Comparison of ENCODE assay signal across 10 cellular contexts in the genomic region with DNA sequence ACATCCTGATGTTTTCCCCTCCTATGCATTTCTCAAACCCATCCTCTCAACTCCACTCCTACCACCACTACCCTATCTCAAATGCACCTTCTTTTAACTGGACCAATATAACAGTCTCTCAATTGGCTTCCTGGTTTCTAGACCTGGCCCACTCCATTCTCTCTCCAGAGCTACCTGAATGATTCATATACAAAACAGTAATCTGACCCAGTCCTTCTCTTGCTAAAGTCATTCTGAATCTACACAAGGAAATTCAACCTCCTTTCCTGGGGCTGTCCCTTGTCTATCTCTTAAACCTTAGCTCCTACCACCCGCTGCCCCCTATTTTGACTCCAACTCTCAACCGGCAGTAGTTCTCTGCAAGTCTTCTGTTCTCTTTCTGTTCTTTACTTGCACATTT.
A peak's percentile ranks its signal among the peaks of the same experiment; 100 is the strongest.
DNase-seq lines count a peak whose midpoint lies in the region; ATAC-seq, FAIRE-seq and TF ChIP-seq lines count a peak whose summit lies in the region.
"Had no signal": no experiment of that assay in that cellular context is flagged by ENCODE, and none has a peak within 500 bp of the region (broad histone marks: within the 10 kb centered on the region; RNA-seq: fewer than 3 reads in every experiment).

No MANE protein-coding gene starts in this region.

- H3K23ac ChIP-seq in trophoblast cell (ENCODE audit: low read length): no peak overlapping the region

- H3K9ac ChIP-seq in KMS-11: no peak overlapping the region
- no peak overlapping the region for H3K9ac ChIP-seq in trophoblast cell (ENCODE audit: low read length)
- H3K9ac ChIP-seq in kidney (ENCODE audit: low read length in 2 of 2): no peak overlapping the region

- H3K4me2 ChIP-seq in KMS-11 (peak overlapping the region; percentile 23; the same call in 1 of the 2 replicates), trophoblast cell (ENCODE audit: low read length) (no peak overlapping the region)

- H3K18ac ChIP-seq in trophoblast cell (ENCODE audit: low read length): no peak overlapping the region

- peak; percentile 28 for ATAC-seq in central memory CD8-positive, alpha-beta T cell (replicated peaks; ENCODE audit: extremely low read depth, poor library complexity, severe bottlenecking)
- peak; percentile 20 to 59 for ATAC-seq in natural killer cell treated with Interleukin-12 subunit alpha and Interleukin-12 subunit beta and Interleukin-15 and Interleukin-18, amount 100 ng/mL, for 72 hours
- no peak for ATAC-seq in GM21825 (IDR thresholded peaks at IDR 0.05; ENCODE audit: unreplicated experiment)

- no peaks in the 10 kb centered on the region for H3K9me3 Mint-ChIP-seq in Calu3 (ENCODE audit: low read depth, unreplicated experiment)
- H3K9me3 Mint-ChIP-seq in central memory CD8-positive, alpha-beta T cell: no peaks in the 10 kb centered on the region
- no peaks in the 10 kb centered on the region for H3K9me3 Mint-ChIP-seq in natural killer cell treated with Interleukin-12 subunit alpha and Interleukin-12 subunit beta and Interleukin-15 and Interleukin-18, amount 100 ng/mL, for 72 hours
- no peaks in the 10 kb centered on the region for H3K9me3 Mint-ChIP-seq in endothelial cell (ENCODE audit: unreplicated experiment)
- H3K9me3 Mint-ChIP-seq: HFFc6, T-cell had no signal

- no peak overlapping the region for H4K91ac ChIP-seq in trophoblast cell (ENCODE audit: low read depth, low read length)

- H3K27ac ChIP-seq in KMS-11 (no peak overlapping the region), trophoblast cell (ENCODE audit: low read depth, low read length) (no peak overlapping the region), kidney (ENCODE audit: low read depth in 2 of 2, low read length in 2 of 2) (no peak overlapping the region)

- no peak overlapping the region for H4K8ac ChIP-seq in trophoblast cell (ENCODE audit: low read depth, low read length)

- no peak overlapping the region for H3K4me3 Mint-ChIP-seq in Calu3 (ENCODE audit: low read depth, unreplicated experiment)
- no peak overlapping the region for H3K4me3 Mint-ChIP-seq in central memory CD8-positive, alpha-beta T cell
- H3K4me3 Mint-ChIP-seq in natural killer cell treated with Interleukin-12 subunit alpha and Interleukin-12 subunit beta and Interleukin-15 and Interleukin-18, amount 100 ng/mL, for 72 hours: no peak overlapping the region
- no peak overlapping the region for H3K4me3 Mint-ChIP-seq in endothelial cell (ENCODE audit: unreplicated experiment)
- H3K4me3 Mint-ChIP-seq: HFFc6, T-cell had no signal

- H3K36me3 Mint-ChIP-seq in Calu3 (ENCODE audit: insufficient read depth, unreplicated experiment) (no peaks in the 10 kb centered on the region), endothelial cell (ENCODE audit: low read depth, unreplicated experiment) (no peaks in the 10 kb centered on the region)
- H3K36me3 Mint-ChIP-seq in central memory CD8-positive, alpha-beta T cell (ENCODE audit: insufficient read depth): no peaks in the 10 kb centered on the region
- no peaks in the 10 kb centered on the region for H3K36me3 Mint-ChIP-seq in natural killer cell treated with Interleukin-12 subunit alpha and Interleukin-12 subunit beta and Interleukin-15 and Interleukin-18, amount 100 ng/mL, for 72 hours
- H3K36me3 Mint-ChIP-seq: T-cell had no signal

- no peak overlapping the region for H2BK12ac ChIP-seq in trophoblast cell (ENCODE audit: low read length)

- H2AFZ ChIP-seq in KMS-11 (ENCODE audit: low read depth) (peak overlapping the region; percentile 73; the same call in 1 of the 2 replicates), trophoblast cell (ENCODE audit: insufficient read depth, low read length, poor library complexity) (no peak overlapping the region)

- no TSS peak for BruUV-seq in Calu3 (replicated peaks; lab: Mats Ljungman, UMichigan)

- peak; percentile 39 for DNase-seq in Calu3
- no peak for DNase-seq in central memory CD8-positive, alpha-beta T cell (ENCODE audit: low spot score in 2 of 2)
- no peak for DNase-seq in natural killer cell treated with Interleukin-12 subunit alpha and Interleukin-12 subunit beta and Interleukin-15 and Interleukin-18, amount 100 ng/mL, for 72 hours (ENCODE audit: low spot score)
- no peak for DNase-seq in trophoblast cell
- DNase-seq in kidney: no peak
- no peak for DNase-seq in endothelial cell (ENCODE audit: low spot score)

- peaks cover 1% of the 10 kb centered on the region for H3K79me1 ChIP-seq in trophoblast cell (ENCODE audit: low read length)

- no peak overlapping the region for H2AK5ac ChIP-seq in trophoblast cell (ENCODE audit: low read length)

- no peak overlapping the region for H2BK120ac ChIP-seq in trophoblast cell (ENCODE audit: insufficient read depth, low read length, poor library complexity)

- no peak for TF ChIP-seq CTCF in Calu3 (IDR thresholded peaks at IDR 0.05; ENCODE audit: unreplicated experiment)
- no peak for TF ChIP-seq CTCF in KMS-11 (conservative IDR thresholded peaks at IDR 0.05; ENCODE audit: low read depth, low read length)
- TF ChIP-seq CTCF in kidney (IDR thresholded peaks at IDR 0.05; ENCODE audit: borderline replicate concordance, extremely low read depth, insufficient read depth): no peak
- TF ChIP-seq CTCF in endothelial cell (IDR thresholded peaks at IDR 0.05; ENCODE audit: unreplicated experiment): no peak

- no peaks in the 10 kb centered on the region for H3K36me3 ChIP-seq in KMS-11 (ENCODE audit: insufficient read depth)
- H3K36me3 ChIP-seq in trophoblast cell (ENCODE audit: control insufficient read depth in 1 of 2, insufficient read depth in 2 of 2, low read length in 2 of 2): no peaks in the 10 kb centered on the region
- H3K36me3 ChIP-seq in kidney (ENCODE audit: control insufficient read depth in 1 of 2, insufficient read depth in 2 of 2, low read length in 2 of 2): no peaks in the 10 kb centered on the region

- intact Hi-C loops in Calu3 (cut with micrococcal nuclease; ENCODE audit: unreplicated experiment): loop anchor here (1.0 to 5.0 kb wide), 11 partner anchors 81 to 689 kb away; a partner anchor contains a TSS
- intact Hi-C loops in kidney (cut with DNase I): loop anchor here (10.0 kb wide), 2 partner anchors 381 to 481 kb away; no protein-coding TSS in a partner anchor

- peaks cover 33% of the 10 kb centered on the region for H3K4me1 Mint-ChIP-seq in Calu3 (ENCODE audit: low read depth, unreplicated experiment)
- no peaks in the 10 kb centered on the region for H3K4me1 Mint-ChIP-seq in central memory CD8-positive, alpha-beta T cell
- peaks cover 0 to under 1% of the 10 kb centered on the region in 2 donors for H3K4me1 Mint-ChIP-seq in natural killer cell treated with Interleukin-12 subunit alpha and Interleukin-12 subunit beta and Interleukin-15 and Interleukin-18, amount 100 ng/mL, for 72 hours (ENCODE audit: low read depth in 2 of 2)
- H3K4me1 Mint-ChIP-seq in endothelial cell (ENCODE audit: unreplicated experiment): peaks cover 1% of the 10 kb centered on the region
- H3K4me1 Mint-ChIP-seq: T-cell had no signal

- H3K4ac ChIP-seq in trophoblast cell (ENCODE audit: low read depth, low read length): no peak overlapping the region

- H3K27me3 ChIP-seq in KMS-11 (ENCODE audit: insufficient read depth, low read depth) (no peaks in the 10 kb centered on the region), trophoblast cell (ENCODE audit: insufficient read depth, low read length) (no peaks in the 10 kb centered on the region)

- H3K14ac ChIP-seq in trophoblast cell (ENCODE audit: low read length): no peak overlapping the region

- H2BK5ac ChIP-seq in trophoblast cell (ENCODE audit: low read depth, low read length, poor library complexity): no peak overlapping the region

- no peaks in the 10 kb centered on the region for H3K79me2 ChIP-seq in KMS-11 (ENCODE audit: insufficient read depth, low read depth)
- H3K79me2 ChIP-seq in trophoblast cell (ENCODE audit: control insufficient read depth, insufficient read depth, low read length, poor library complexity): no peaks in the 10 kb centered on the region

- H3K9me3 ChIP-seq in trophoblast cell (ENCODE audit: insufficient read depth, low read depth, low read length): no peaks in the 10 kb centered on the region
- no peaks in the 10 kb centered on the region for H3K9me3 ChIP-seq in kidney (ENCODE audit: control insufficient read depth in 1 of 2, low read length in 2 of 2)

- H4K12ac ChIP-seq in trophoblast cell (ENCODE audit: low read depth, low read length): no peak overlapping the region

- peaks cover 22% of the 10 kb centered on the region for H3K4me1 ChIP-seq in KMS-11 (ENCODE audit: low read depth, poor library complexity, severe bottlenecking)
- H3K4me1 ChIP-seq in trophoblast cell (ENCODE audit: control insufficient read depth in 1 of 2, insufficient read depth in 2 of 2, low read length in 2 of 2): peaks cover 0 to 2% of the 10 kb centered on the region in 2 experiments
- H3K4me1 ChIP-seq in kidney (ENCODE audit: control insufficient read depth in 1 of 2, insufficient read depth in 1 of 2, low read depth in 1 of 2, low read length in 2 of 2): peaks cover 13 to 22% of the 10 kb centered on the region in 2 donors

- CTCF ChIA-PET in Calu3 (lab: Charles Lee): interaction anchor here (0.8 to 4.0 kb wide), 14 partner anchors 10 to 477 kb away, joined by 3 to 37 read pairs (median 4); a partner anchor contains a TSS

- H3K4me3 ChIP-seq in KMS-11 (IDR thresholded peaks at IDR 0.05; ENCODE audit: insufficient read depth, low read depth, low read length) (no peak overlapping the region), trophoblast cell (ENCODE audit: low read depth, low read length) (no peak overlapping the region), kidney (ENCODE audit: low read length in 2 of 2) (no peak overlapping the region)

- no peak overlapping the region for H3K27ac Mint-ChIP-seq in Calu3 (ENCODE audit: unreplicated experiment)
- H3K27ac Mint-ChIP-seq in central memory CD8-positive, alpha-beta T cell (ENCODE audit: low read depth): no peak overlapping the region
- H3K27ac Mint-ChIP-seq in natural killer cell treated with Interleukin-12 subunit alpha and Interleukin-12 subunit beta and Interleukin-15 and Interleukin-18, amount 100 ng/mL, for 72 hours: no peak overlapping the region
- H3K27ac Mint-ChIP-seq in endothelial cell (ENCODE audit: unreplicated experiment): no peak overlapping the region
- H3K27ac Mint-ChIP-seq: HFFc6, T-cell had no signal

- FAIRE-seq in kidney (lab: Jason Lieb, UNC): no peak

- H4K20me1 ChIP-seq in KMS-11 (ENCODE audit: insufficient read depth): no peaks in the 10 kb centered on the region

- H3K27me3 Mint-ChIP-seq in Calu3 (ENCODE audit: unreplicated experiment) (no peaks in the 10 kb centered on the region), endothelial cell (ENCODE audit: unreplicated experiment) (no peaks in the 10 kb centered on the region)
- H3K27me3 Mint-ChIP-seq in central memory CD8-positive, alpha-beta T cell: peaks cover 11% of the 10 kb centered on the region
- H3K27me3 Mint-ChIP-seq in natural killer cell treated with Interleukin-12 subunit alpha and Interleukin-12 subunit beta and Interleukin-15 and Interleukin-18, amount 100 ng/mL, for 72 hours: peaks cover 14 to 16% of the 10 kb centered on the region in 2 donors

- WGBS in trophoblast cell (ENCODE audit: extremely low coverage, insufficient coverage, insufficient read length): no CpG with 5 or more reads among the region's 2 CpGs
